Comparison of ENCODE assay signal across 1 cellular context in the genomic region with DNA sequence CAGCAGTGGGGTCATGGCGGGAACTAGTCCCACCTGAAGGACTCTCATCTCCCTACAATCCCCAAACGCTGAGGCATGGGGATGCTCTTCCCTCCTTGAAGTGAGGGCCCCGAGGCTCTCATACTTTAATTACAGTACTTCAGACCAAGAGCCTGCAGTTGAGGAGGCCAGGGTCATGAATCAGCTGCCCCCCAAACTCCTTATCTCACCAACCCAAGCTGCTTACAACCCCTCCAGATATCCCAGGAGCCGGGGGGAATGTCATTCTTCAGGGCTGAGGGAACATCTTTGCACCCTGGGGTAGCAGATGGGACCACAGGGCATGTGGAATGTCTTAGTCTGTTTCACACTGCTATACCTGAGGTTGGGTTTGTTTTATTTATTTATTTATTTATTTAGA.
TF ChIP-seq lines count a peak whose summit lies in the region.

No MANE protein-coding gene starts in this region.

TF ChIP-seq in GM12878, 131 proteins besides CTCF, POLR2A, EP300 and RAD21:
- TF ChIP-seq SUZ12 (IDR thresholded peaks at IDR 0.05; ENCODE audit: unreplicated experiment) (no peak), ZNF217 (IDR thresholded peaks at IDR 0.05) (no peak), PML (IDR thresholded peaks at IDR 0.05; ENCODE audit: low read length) (no peak), ZZZ3 (IDR thresholded peaks at IDR 0.05; ENCODE audit: control insufficient read depth, insufficient read length, low read depth) (no peak), KLF5 (IDR thresholded peaks at IDR 0.05; ENCODE audit: partially characterized antibody) (no peak)
